21 cellular contexts compared by ENCODE assay signal in the genomic region with DNA sequence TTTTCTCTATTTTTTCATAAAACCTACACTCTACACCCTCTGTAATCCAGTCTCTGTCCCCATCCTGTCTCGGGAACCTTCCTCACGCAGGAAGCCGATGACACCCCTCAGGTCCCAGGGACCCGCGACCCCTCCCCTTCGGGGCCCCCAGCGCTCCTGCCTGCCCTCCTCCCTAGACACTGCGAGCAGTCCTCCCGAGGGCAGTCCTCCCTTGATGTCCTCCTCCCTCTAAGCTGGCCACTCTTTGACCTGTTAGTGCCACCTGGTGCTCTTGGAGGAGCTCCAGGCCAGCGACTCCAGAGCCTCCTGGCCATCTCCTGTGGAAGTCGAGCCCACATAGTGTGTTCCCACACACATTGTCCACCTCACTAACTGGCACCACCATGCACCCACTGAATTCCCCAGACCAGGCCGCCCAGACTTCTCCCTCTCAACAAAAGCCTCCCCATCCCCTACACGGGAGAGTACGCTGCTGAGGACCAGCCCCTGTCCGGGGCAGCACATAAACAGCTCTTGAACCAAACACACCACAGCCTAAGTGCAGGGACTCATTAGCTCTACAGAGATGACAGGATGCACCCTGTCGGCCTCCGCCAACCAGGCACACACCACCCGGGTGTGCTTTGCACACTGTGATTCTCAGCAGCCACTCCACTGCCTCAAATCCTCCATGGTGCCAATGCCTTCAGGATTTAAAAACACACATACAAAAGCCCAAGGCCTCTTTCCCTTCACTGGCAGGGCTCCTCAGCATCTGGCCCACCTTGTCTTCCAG. TPM values are rescaled to one million over a fixed set of nuclear protein-coding genes. Genes with fewer than 3 reads are reported as not detected.
DNase-seq lines count a peak whose midpoint lies in the region; ATAC-seq, FAIRE-seq and TF ChIP-seq lines count a peak whose summit lies in the region.
"Had no signal": no experiment of that assay in that cellular context is flagged by ENCODE, and none has a peak within 500 bp of the region (broad histone marks: within the 10 kb centered on the region; RNA-seq: fewer than 3 reads in every experiment).

No MANE protein-coding gene starts in this region.

- no peak overlapping the region for H3K9ac ChIP-seq in endodermal cell (ENCODE audit: extremely low read depth, low read length, poor library complexity, severe bottlenecking)

- no peaks in the 10 kb centered on the region for H3K9me3 ChIP-seq in CD8-positive, alpha-beta T cell (ENCODE audit: low read length)
- H3K9me3 ChIP-seq in endodermal cell (ENCODE audit: control insufficient read depth, low read length) (no peaks in the 10 kb centered on the region), psoas muscle (no peaks in the 10 kb centered on the region)
- H3K9me3 ChIP-seq: neutrophil had no signal

- H3K27ac Mint-ChIP-seq in CD8-positive, alpha-beta T cell = peak overlapping the region; percentile 35
- no peak overlapping the region for H3K27ac Mint-ChIP-seq in endodermal cell

- no peaks in the 10 kb centered on the region for H3K4me1 ChIP-seq in CD8-positive, alpha-beta T cell (ENCODE audit: insufficient read depth, low read length)
- H3K4me1 ChIP-seq in endodermal cell (ENCODE audit: control insufficient read depth, insufficient read depth, low read length) (no peaks in the 10 kb centered on the region), psoas muscle (peaks cover 33% of the 10 kb centered on the region)

- CTCF ChIA-PET in CD8-positive, alpha-beta T cell (lab: Charles Lee) = no interaction called here

- no peak for FAIRE-seq in H54 (lab: Jason Lieb, UNC)
- FAIRE-seq: G401.6 had no signal

- no peaks in the 10 kb centered on the region for H3K27me3 ChIP-seq in CD8-positive, alpha-beta T cell (ENCODE audit: insufficient read depth, low read length)
- no peaks in the 10 kb centered on the region for H3K27me3 ChIP-seq in H7 (ENCODE audit: control insufficient read depth, insufficient read depth, low read length)
- no peaks in the 10 kb centered on the region for H3K27me3 ChIP-seq in endodermal cell (ENCODE audit: control insufficient read depth, insufficient read depth, low read length, poor library complexity, severe bottlenecking)
- no peaks in the 10 kb centered on the region for H3K27me3 ChIP-seq in psoas muscle (ENCODE audit: insufficient read depth in 3 of 3, low read length in 2 of 3)
- H3K27me3 ChIP-seq: brain microvascular endothelial cell, dorsolateral prefrontal cortex, neutrophil had no signal

- no peak for TF ChIP-seq CTCF in CD8-positive, alpha-beta T cell (IDR thresholded peaks at IDR 0.05)
- TF ChIP-seq CTCF in endodermal cell (conservative IDR thresholded peaks at IDR 0.05) (no peak), psoas muscle (IDR thresholded peaks at IDR 0.05) (no peak)

- H3K27ac ChIP-seq in CD8-positive, alpha-beta T cell (ENCODE audit: low read depth, low read length) = no peak overlapping the region
- no peak overlapping the region for H3K27ac ChIP-seq in endodermal cell (ENCODE audit: low read depth, low read length)
- peak overlapping the region; percentile 5 for H3K27ac ChIP-seq in psoas muscle
- H3K27ac ChIP-seq: brain microvascular endothelial cell, dorsolateral prefrontal cortex, neutrophil had no signal

- intact Hi-C loops in CD8-positive, alpha-beta T cell (cut with DNase I, micrococcal nuclease) = no loop called here
- intact Hi-C loops in psoas muscle (cut with DNase I) = no loop called here

- POLR2A ChIA-PET in CD8-positive, alpha-beta T cell (lab: Charles Lee) = interaction anchor here (0.9 kb wide), 1 partner anchor 135 kb away, joined by 3 read pairs; no protein-coding TSS in a partner anchor

- no peaks in the 10 kb centered on the region for H3K9me3 Mint-ChIP-seq in CD8-positive, alpha-beta T cell
- H3K9me3 Mint-ChIP-seq in endodermal cell = no peaks in the 10 kb centered on the region

- no peak overlapping the region for H3K4me3 ChIP-seq in CD8-positive, alpha-beta T cell (ENCODE audit: low read depth, low read length)
- H3K4me3 ChIP-seq in H7 (ENCODE audit: insufficient read depth, low read depth, low read length) (no peak overlapping the region), endodermal cell (ENCODE audit: low read length) (no peak overlapping the region), psoas muscle (no peak overlapping the region)
- H3K4me3 ChIP-seq: dorsolateral prefrontal cortex had no signal

- H3K4me1 Mint-ChIP-seq in CD8-positive, alpha-beta T cell (ENCODE audit: low read depth) = peaks cover 4% of the 10 kb centered on the region
- H3K4me1 Mint-ChIP-seq in endodermal cell = peaks cover 2% of the 10 kb centered on the region

- no peak for DNase-seq in CD8-positive, alpha-beta T cell
- peak; percentile 41 for DNase-seq in H7
- peak; percentile 32 for DNase-seq in endodermal cell
- no peak for DNase-seq in psoas muscle
- DNase-seq in H54 (ENCODE audit: insufficient read length, low spot score) = no peak
- DNase-seq in DMS114 treated with DMSO at 0.1 percent for 48 hours (lab: John Stamatoyannopoulos, UW; ENCODE audit: unreplicated experiment) = no peak
- DNase-seq: activated naive CD4-positive, alpha-beta T cell treated with Interleukin-2 at 50 U/mL for 16 hours; AML-193; brain microvascular endothelial cell; left colon; midbrain; NCI-H1417 treated with DMSO at 0.1 percent for 48 hours; NCI-H2171; NCI-H526 treated with DMSO at 0.1 percent for 48 hours; right cardiac atrium; stimulated activated CD4-positive, alpha-beta T cell treated with anti-CD3 and anti-CD28 coated beads, Interleukin-1b, Interleukin-23, amount 100 ng/mL, for 48 hours had no signal

- H3K36me3 ChIP-seq in CD8-positive, alpha-beta T cell (ENCODE audit: insufficient read depth, low read length) = peaks cover 50% of the 10 kb centered on the region
- H3K36me3 ChIP-seq in H7 (replicated peaks; ENCODE audit: control insufficient read depth, insufficient read depth, low read length) (peaks cover 2% of the 10 kb centered on the region), endodermal cell (ENCODE audit: control insufficient read depth, insufficient read depth, low read length) (peaks cover 20% of the 10 kb centered on the region), psoas muscle (ENCODE audit: insufficient read depth in 1 of 2, low read depth in 1 of 2) (peaks cover 0 to 93% of the 10 kb centered on the region in 2 donors)

- WGBS in endodermal cell (ENCODE audit: insufficient coverage in 1 of 2, insufficient read length in 1 of 2), 2 experiments = 83 to 90% methylated on average over 9 to 18 of the region's 18 CpGs
- 69 to 82% (median 74%) methylated on average over 18 of the region's 18 CpGs for whole genome bisulfite sequencing in psoas muscle, 3 donors

- peaks cover 87% of the 10 kb centered on the region for H3K36me3 Mint-ChIP-seq in CD8-positive, alpha-beta T cell
- peaks cover 31% of the 10 kb centered on the region for H3K36me3 Mint-ChIP-seq in endodermal cell (ENCODE audit: low read depth)

- ATAC-seq in CD8-positive, alpha-beta T cell = no peak
- no peak for ATAC-seq in psoas muscle
- ATAC-seq in GM19455 (IDR thresholded peaks at IDR 0.05; ENCODE audit: unreplicated experiment) = no peak
- ATAC-seq: esophagus mucosa, left colon, right cardiac atrium had no signal

- no peak overlapping the region for H3K4me3 Mint-ChIP-seq in CD8-positive, alpha-beta T cell
- H3K4me3 Mint-ChIP-seq in endodermal cell = no peak overlapping the region

- no peak for TF ChIP-seq POLR2A in H54 (IDR thresholded peaks at IDR 0.05; ENCODE audit: low read depth, low read length)

- no peaks in the 10 kb centered on the region for H3K27me3 Mint-ChIP-seq in CD8-positive, alpha-beta T cell (ENCODE audit: low read depth)
- H3K27me3 Mint-ChIP-seq in endodermal cell (ENCODE audit: insufficient read depth) = no peaks in the 10 kb centered on the region

RNA-seq across cellular contexts. Expression of a gene that starts 9.3 kb away (rescaled TPM):
- 10 to 100 TPM; 50.8 to 56.1 TPM for total RNA-seq in CD8-positive, alpha-beta T cell
- total RNA-seq in H7 (2014; rRNA removed; shearing (Covaris generic)) = 11.3 and 21.8 TPM in 2 replicates
- total RNA-seq in endodermal cell (10 to 100 TPM; 11.4 to 15.5 TPM), psoas muscle (10 to 100 TPM in 1 of 4 donors, 1 to 10 TPM in 3; 2.6 to 23.4 (median 5.3) TPM)
- 15.6 TPM for polyA plus RNA-seq in endodermal cell (2013, experiment 1 of 2)
- polyA plus RNA-seq in endodermal cell (2013, experiment 2 of 2) = 11.0 TPM
- 1 to 10 TPM in 2 of 3 donors, under 1 TPM in 1; 0.95 to 1.7 (median 1.3) TPM for polyA plus RNA-seq in psoas muscle

RNA-seq across cellular contexts. Expression of a gene that starts 19.0 kb away (rescaled TPM):
- total RNA-seq in CD8-positive, alpha-beta T cell = 10 to 100 TPM; 67.5 to 69.7 TPM
- total RNA-seq in H7 (2014; rRNA removed; shearing (Covaris generic)) = 138 and 156 TPM in 2 replicates
- total RNA-seq in endodermal cell = 10 to 100 TPM; 56.3 to 65.3 TPM
- 85.0 TPM for polyA plus RNA-seq in endodermal cell (2013, experiment 1 of 2)
- 67.6 TPM for polyA plus RNA-seq in endodermal cell (2013, experiment 2 of 2)
- 10 to 100 TPM; 37.8 to 51.9 (median 46.3) TPM for total RNA-seq in psoas muscle
- polyA plus RNA-seq in psoas muscle = 10 to 100 TPM; 44.1 to 78.6 (median 56.1) TPM

RNA-seq across cellular contexts. Expression of a gene that starts 19.1 kb away (rescaled TPM):
- 1 to 10 TPM in 1 of 2 experiments, under 1 TPM in 1; 0.43 to 1.5 TPM for total RNA-seq in CD8-positive, alpha-beta T cell
- total RNA-seq in H7 (2014; rRNA removed; shearing (Covaris generic)) = 0.21 and 0.30 TPM in 2 replicates
- total RNA-seq in endodermal cell = under 1 TPM; 0.73 to 0.82 TPM
- 1.2 TPM for polyA plus RNA-seq in endodermal cell (2013, experiment 1 of 2)
- polyA plus RNA-seq in endodermal cell (2013, experiment 2 of 2) = 1.5 TPM
- total RNA-seq in psoas muscle = under 1 TPM in 2 of 4 donors, not detected in 2; 0.15 to 0.54 TPM
- under 1 TPM; 0.08 to 0.40 (median 0.22) TPM for polyA plus RNA-seq in psoas muscle

RNA-seq across cellular contexts. Expression of a gene that starts 28.7 kb away (rescaled TPM):
- total RNA-seq in CD8-positive, alpha-beta T cell = 10 to 100 TPM; 17.6 to 19.8 TPM
- total RNA-seq in H7 (2014; rRNA removed; shearing (Covaris generic)) = 35.5 and 48.6 TPM in 2 replicates
- 10 to 100 TPM; 54.5 to 71.9 TPM for total RNA-seq in endodermal cell
- polyA plus RNA-seq in endodermal cell (2013, experiment 1 of 2) = 50.1 TPM
- polyA plus RNA-seq in endodermal cell (2013, experiment 2 of 2) = 44.5 TPM
- total RNA-seq in psoas muscle = 10 to 100 TPM; 12.2 to 33.5 (median 19.5) TPM
- polyA plus RNA-seq in psoas muscle = 10 to 100 TPM; 10.7 to 18.8 (median 15.1) TPM

RNA-seq across cellular contexts. Expression of a gene that starts 38.6 kb away (rescaled TPM):
- total RNA-seq in CD8-positive, alpha-beta T cell = under 1 TPM; 0.22 to 0.38 TPM
- total RNA-seq in H7 (2014; rRNA removed; shearing (Covaris generic)) = 0.07 and 0.10 TPM in 2 replicates
- 1 to 10 TPM; 3.1 to 3.7 TPM for total RNA-seq in endodermal cell
- polyA plus RNA-seq in endodermal cell (2013, experiment 1 of 2) = 2.6 TPM
- 2.6 TPM for polyA plus RNA-seq in endodermal cell (2013, experiment 2 of 2)
- total RNA-seq in psoas muscle = under 1 TPM in 1 of 4 donors, not detected in 3; 0.16 TPM
- under 1 TPM in 2 of 3 donors, not detected in 1; 0.04 to 0.27 TPM for polyA plus RNA-seq in psoas muscle

Comparison
In these comparisons a context has a peak if more than half of its experiments do, and no peak if none do; other contexts are left out.
1. DNase-seq: peak in H7 (single experiment) and endodermal cell (single experiment); none in CD8-positive, alpha-beta T cell (0 of 7), psoas muscle (0 of 2), H54 (single experiment) and DMS114 treated with DMSO at 0.1 percent for 48 hours (single experiment).